In genomic region chr15:92122259-92122658, GRCh38 we compare ENCODE assay signal across 1 cellular context.
TF ChIP-seq lines count a peak whose summit lies in the region.

No MANE protein-coding gene starts in this region.

TF ChIP-seq in H1, 55 proteins besides CTCF, POLR2A, EP300 and RAD21:
- TF ChIP-seq ATF2 (IDR thresholded peaks at IDR 0.05; ENCODE audit: low read length) (no peak), CBX5 (IDR thresholded peaks at IDR 0.05; ENCODE audit: low read depth, low read length) (no peak), ATF3 (IDR thresholded peaks at IDR 0.05; ENCODE audit: insufficient read depth, low read depth, low read length) (no peak), SIX5 (IDR thresholded peaks at IDR 0.05; ENCODE audit: low read depth, low read length) (no peak), FOSL1 (IDR thresholded peaks at IDR 0.05; ENCODE audit: insufficient read depth, low read depth, low read length) (no peak), RBBP5 (IDR thresholded peaks at IDR 0.05; ENCODE audit: borderline replicate concordance, low read depth, low read length) (no peak), HDAC2 (IDR thresholded peaks at IDR 0.05; ENCODE audit: borderline replicate concordance in 1 of 2, low read depth in 2 of 2, low read length in 2 of 2) (no peak), CHD2 (IDR thresholded peaks at IDR 0.05; ENCODE audit: low read length) (no peak), JUN (IDR thresholded peaks at IDR 0.05; ENCODE audit: low read depth, low read length) (no peak), TBP (IDR thresholded peaks at IDR 0.05; ENCODE audit: low read depth, low read length) (no peak)
